ENCODE assay signal across 12 cellular contexts in genomic region chrX:112941209-112941788, GRCh38.
A peak's percentile ranks its signal among the peaks of the same experiment; 100 is the strongest.
DNase-seq lines count a peak whose midpoint lies in the region; ATAC-seq, FAIRE-seq and TF ChIP-seq lines count a peak whose summit lies in the region.
"Had no signal": no experiment of that assay in that cellular context is flagged by ENCODE, and none has a peak within 500 bp of the region (broad histone marks: within the 10 kb centered on the region; RNA-seq: fewer than 3 reads in every experiment).

No MANE protein-coding gene starts in this region.

- H3K4me3 ChIP-seq in BLaER1 (no peak overlapping the region), endocrine pancreas (ENCODE audit: control insufficient read depth, insufficient read depth, low read length) (peak overlapping the region; percentile 14), breast epithelium (no peak overlapping the region)
- no peak overlapping the region for H3K4me3 ChIP-seq in CD4-positive, alpha-beta memory T cell (ENCODE audit: low read length in 2 of 2)
- H3K4me3 ChIP-seq: lung had no signal

- peaks cover 56% of the 10 kb centered on the region for H3K27me3 ChIP-seq in BLaER1
- H3K27me3 ChIP-seq in endocrine pancreas (ENCODE audit: control insufficient read depth, insufficient read depth, low read length): no peaks in the 10 kb centered on the region
- H3K27me3 ChIP-seq in CD4-positive, alpha-beta memory T cell (ENCODE audit: insufficient read depth, low read length): no peaks in the 10 kb centered on the region
- H3K27me3 ChIP-seq in breast epithelium: peaks cover 0 to 20% of the 10 kb centered on the region in 2 donors

- CTCF ChIA-PET in CD4-positive, alpha-beta memory T cell (lab: Charles Lee; ENCODE audit: partially characterized antibody): no interaction called here

- no peaks in the 10 kb centered on the region for H4K20me1 ChIP-seq in BLaER1

- DNase-seq in GM19239 (ENCODE audit: insufficient read length, low spot score) (no peak), NCI-H446 (lab: John Stamatoyannopoulos, UW) (no peak), breast epithelium (ENCODE audit: low spot score in 2 of 2) (no peak)
- DNase-seq in CD4-positive, alpha-beta memory T cell: no peak
- DNase-seq in stimulated activated CD4-positive, alpha-beta T cell treated with anti-CD3 and anti-CD28 coated beads, Interleukin-2, amount 100 ng/mL, for 24 hours: no peak
- DNase-seq: CD4-positive, alpha-beta T cell; endodermal cell; NCI-H1092 treated with DMSO at 0.1 percent for 48 hours had no signal

- peaks cover 15% of the 10 kb centered on the region; the same call in 1 of the 2 replicates for H3K4me1 ChIP-seq in BLaER1
- H3K4me1 ChIP-seq in endocrine pancreas (ENCODE audit: control insufficient read depth, insufficient read depth, low read length): no peaks in the 10 kb centered on the region
- no peaks in the 10 kb centered on the region for H3K4me1 ChIP-seq in CD4-positive, alpha-beta memory T cell (ENCODE audit: insufficient read depth, low read length)
- H3K4me1 ChIP-seq in breast epithelium: no peaks in the 10 kb centered on the region

- intact Hi-C loops in CD4-positive, alpha-beta memory T cell (cut with micrococcal nuclease): no loop called here
- intact Hi-C loops in breast epithelium (cut with DNase I; ENCODE audit: low total_unique reads): no loop called here

- no peaks in the 10 kb centered on the region for H3K4me1 Mint-ChIP-seq in CD4-positive, alpha-beta memory T cell

- no peak for TF ChIP-seq CTCF in breast epithelium (IDR thresholded peaks at IDR 0.05)

- H3K9me3 ChIP-seq in BLaER1: no peaks in the 10 kb centered on the region
- H3K9me3 ChIP-seq in endocrine pancreas (ENCODE audit: control insufficient read depth, low read length): no peaks in the 10 kb centered on the region
- no peaks in the 10 kb centered on the region for H3K9me3 ChIP-seq in CD4-positive, alpha-beta memory T cell (ENCODE audit: control insufficient read depth in 1 of 2, low read length in 2 of 2)
- H3K9me3 ChIP-seq in breast epithelium: no peaks in the 10 kb centered on the region

- POLR2A ChIA-PET in CD4-positive, alpha-beta memory T cell (lab: Charles Lee; ENCODE audit: partially characterized antibody): no interaction called here

- H3K27ac ChIP-seq in BLaER1 (no peak overlapping the region), breast epithelium (no peak overlapping the region)
- no peak overlapping the region for H3K27ac ChIP-seq in CD4-positive, alpha-beta memory T cell (ENCODE audit: low read depth, low read length)

- no peak overlapping the region for H3K9ac ChIP-seq in BLaER1
- no peak overlapping the region for H3K9ac ChIP-seq in endocrine pancreas (ENCODE audit: control insufficient read depth, insufficient read depth, low read length)

- no peaks in the 10 kb centered on the region for H3K36me3 Mint-ChIP-seq in CD4-positive, alpha-beta memory T cell

- H3K36me3 ChIP-seq in BLaER1: no peaks in the 10 kb centered on the region
- no peaks in the 10 kb centered on the region for H3K36me3 ChIP-seq in endocrine pancreas (ENCODE audit: control insufficient read depth, insufficient read depth, low read length)
- H3K36me3 ChIP-seq in CD4-positive, alpha-beta memory T cell (ENCODE audit: insufficient read depth, low read length): no peaks in the 10 kb centered on the region
- no peaks in the 10 kb centered on the region for H3K36me3 ChIP-seq in breast epithelium

- peak; percentile 88 for ATAC-seq in HG03354 (IDR thresholded peaks at IDR 0.05; ENCODE audit: poor library complexity, severe bottlenecking, unreplicated experiment)

- no peaks in the 10 kb centered on the region for H3K9me3 Mint-ChIP-seq in CD4-positive, alpha-beta memory T cell
- H3K9me3 Mint-ChIP-seq: CD4-positive, alpha-beta T cell; endodermal cell had no signal

- no peak overlapping the region for H3K27ac Mint-ChIP-seq in CD4-positive, alpha-beta memory T cell
- H3K27ac Mint-ChIP-seq: CD4-positive, alpha-beta T cell; endodermal cell had no signal

- peak overlapping the region; percentile 20; the same call in 1 of the 2 replicates for H3K4me2 ChIP-seq in BLaER1

- no peak overlapping the region for H3K4me3 Mint-ChIP-seq in CD4-positive, alpha-beta memory T cell
- H3K4me3 Mint-ChIP-seq: CD4-positive, alpha-beta T cell; endodermal cell had no signal

- TF ChIP-seq POLR2A in breast epithelium (IDR thresholded peaks at IDR 0.05): no peak

- peaks cover 0 to 1% of the 10 kb centered on the region in 2 donors for H3K27me3 Mint-ChIP-seq in CD4-positive, alpha-beta memory T cell
- H3K27me3 Mint-ChIP-seq: CD4-positive, alpha-beta T cell had no signal

- FAIRE-seq in GM19239 (lab: Jason Lieb, UNC): peak; percentile 87
